ENCODE assay signal across 16 cellular contexts in the genomic region with DNA sequence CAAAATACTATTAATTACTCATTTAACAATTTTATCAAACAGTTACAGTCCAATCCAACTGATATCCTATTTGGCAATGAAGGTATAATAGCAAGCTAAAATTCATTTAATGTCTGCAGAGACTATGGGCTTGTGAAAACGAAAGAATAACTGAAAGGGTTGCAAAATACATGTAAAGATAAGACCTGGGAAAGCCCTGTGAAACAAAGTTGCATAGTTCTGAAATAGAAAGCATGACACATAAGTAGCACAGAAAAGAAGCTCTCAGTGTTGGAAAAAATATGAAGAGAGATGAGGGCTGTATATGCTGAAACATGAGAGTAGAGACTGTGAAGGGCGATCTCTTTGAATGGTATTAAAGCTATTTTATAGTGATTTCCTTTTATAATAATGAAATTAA.
DNase-seq lines count a peak whose midpoint lies in the region; ATAC-seq and TF ChIP-seq lines count a peak whose summit lies in the region.
"Had no signal": no experiment of that assay in that cellular context is flagged by ENCODE, and none has a peak within 500 bp of the region (broad histone marks: within the 10 kb centered on the region; RNA-seq: fewer than 3 reads in every experiment).

No MANE protein-coding gene starts in this region.

- no peaks in the 10 kb centered on the region for H4K20me1 ChIP-seq in SU-DHL-6 (ENCODE audit: low read depth, low read length)

- no peak overlapping the region for H3K4me3 Mint-ChIP-seq in effector memory CD8-positive, alpha-beta T cell
- H3K4me3 Mint-ChIP-seq: activated CD8-positive, alpha-beta T cell treated with anti-CD3 and anti-CD28 coated beads, Interleukin-2, amount 10 ng/mL, durations not matched to agents 7 days and 5 days had no signal

- intact Hi-C loops in cardiac septum (cut with DNase I): no loop called here

- H3K27ac Mint-ChIP-seq in effector memory CD8-positive, alpha-beta T cell: no peak overlapping the region
- H3K27ac Mint-ChIP-seq: activated CD8-positive, alpha-beta T cell treated with anti-CD3 and anti-CD28 coated beads, Interleukin-2, amount 10 ng/mL, durations not matched to agents 7 days and 5 days had no signal

- H3K36me3 Mint-ChIP-seq in effector memory CD8-positive, alpha-beta T cell (ENCODE audit: insufficient read depth): no peaks in the 10 kb centered on the region

- no peaks in the 10 kb centered on the region for H3K9me2 ChIP-seq in SU-DHL-6 (replicated peaks; ENCODE audit: insufficient read depth, low read length)

- ATAC-seq in HG03378 (IDR thresholded peaks at IDR 0.05; ENCODE audit: unreplicated experiment): peak; percentile 56
- ATAC-seq in effector memory CD8-positive, alpha-beta T cell (replicated peaks): no peak
- ATAC-seq: activated CD8-positive, alpha-beta T cell treated with anti-CD3 and anti-CD28 coated beads, Interleukin-2, amount 10 ng/mL, durations not matched to agents 7 days and 5 days; Panc1; psoas muscle had no signal

- H3K4me1 Mint-ChIP-seq in effector memory CD8-positive, alpha-beta T cell (ENCODE audit: low read depth in 2 of 2): no peaks in the 10 kb centered on the region

- no peaks in the 10 kb centered on the region for H3K27me3 ChIP-seq in SU-DHL-6 (ENCODE audit: low read length)
- H3K27me3 ChIP-seq: colonic mucosa had no signal

- peak overlapping the region; percentile 85 for H3K4me2 ChIP-seq in SU-DHL-6 (ENCODE audit: low read depth, low read length, poor library complexity, severe bottlenecking)

- DNase-seq in ACHN (peak; percentile 28), GM20000 (ENCODE audit: low spot score) (peak; percentile 4), T-helper 1 cell (no peak), cardiac septum (ENCODE audit: low spot score) (no peak), islet precursor cell (no peak)
- DNase-seq in effector memory CD8-positive, alpha-beta T cell: no peak
- DNase-seq: activated CD8-positive, alpha-beta T cell treated with anti-CD3 and anti-CD28 coated beads, Interleukin-2, amount 10 ng/mL, durations not matched to agents 7 days and 5 days; activated naive CD4-positive, alpha-beta T cell treated with anti-CD3 and anti-CD28 coated beads, Interleukin-2, amount 50 U/mL, for 16 hours; colonic mucosa; psoas muscle; stimulated activated CD4-positive, alpha-beta T cell treated with anti-CD3 and anti-CD28 coated beads, Interleukin-2, amount 100 ng/mL, for 24 hours; stimulated activated naive CD4-positive, alpha-beta T cell; T-helper 9 cell had no signal

- H3K9ac ChIP-seq in SU-DHL-6 (ENCODE audit: low read length): peak overlapping the region; percentile 41

- H3K27me3 Mint-ChIP-seq in effector memory CD8-positive, alpha-beta T cell: no peaks in the 10 kb centered on the region

- no peaks in the 10 kb centered on the region for H3K79me2 ChIP-seq in SU-DHL-6 (ENCODE audit: insufficient read depth, low read length)

- in situ Hi-C loops in ACHN (cut with HindIII; ENCODE audit: low pct_ligation_motif_present, low pct_unique_long_range_greater_than_20kb, low sequenced_read_pairs): no loop called here

- peaks cover 5% of the 10 kb centered on the region; the same call in 1 of the 2 replicates for H3K9me3 ChIP-seq in SU-DHL-6 (ENCODE audit: insufficient read depth, low read length)
- H3K9me3 ChIP-seq: colonic mucosa, psoas muscle had no signal

- H2AFZ ChIP-seq in SU-DHL-6 (ENCODE audit: low read depth, low read length, severe bottlenecking): peak overlapping the region; percentile 92

- H3K4me3 ChIP-seq in SU-DHL-6 (ENCODE audit: insufficient read depth, low read length, poor library complexity, severe bottlenecking): peak overlapping the region; percentile 49
- H3K4me3 ChIP-seq: colonic mucosa, psoas muscle had no signal

- no peaks in the 10 kb centered on the region for H3K9me3 Mint-ChIP-seq in effector memory CD8-positive, alpha-beta T cell

- no peaks in the 10 kb centered on the region; the same call in 1 of the 2 replicates for H3K36me3 ChIP-seq in SU-DHL-6 (ENCODE audit: low read length)
- H3K36me3 ChIP-seq: colonic mucosa had no signal

- no peaks in the 10 kb centered on the region; the same call in 1 of the 2 replicates for H3F3A ChIP-seq in SU-DHL-6 (ENCODE audit: insufficient read depth)

- no peak overlapping the region for H3K27ac ChIP-seq in SU-DHL-6 (ENCODE audit: low read depth, low read length)
- H3K27ac ChIP-seq: colonic mucosa, psoas muscle had no signal

- no peak for TF ChIP-seq CTCF in GM20000 (IDR thresholded peaks at IDR 0.05; ENCODE audit: extremely low read depth, missing control alignments)
- no peak for TF ChIP-seq CTCF in SU-DHL-6 (IDR thresholded peaks at IDR 0.05; ENCODE audit: insufficient read depth, low read length, poor library complexity, severe bottlenecking)

Comparison
In these comparisons a context has a peak if more than half of its experiments do, and no peak if none do; other contexts are left out.
1. DNase-seq: peak in ACHN (single experiment) and GM20000 (single experiment); none in T-helper 1 cell (0 of 5), effector memory CD8-positive, alpha-beta T cell (0 of 3), cardiac septum (single experiment) and islet precursor cell (single experiment).